ENCODE assay signal across 9 cellular contexts in the genomic region with DNA sequence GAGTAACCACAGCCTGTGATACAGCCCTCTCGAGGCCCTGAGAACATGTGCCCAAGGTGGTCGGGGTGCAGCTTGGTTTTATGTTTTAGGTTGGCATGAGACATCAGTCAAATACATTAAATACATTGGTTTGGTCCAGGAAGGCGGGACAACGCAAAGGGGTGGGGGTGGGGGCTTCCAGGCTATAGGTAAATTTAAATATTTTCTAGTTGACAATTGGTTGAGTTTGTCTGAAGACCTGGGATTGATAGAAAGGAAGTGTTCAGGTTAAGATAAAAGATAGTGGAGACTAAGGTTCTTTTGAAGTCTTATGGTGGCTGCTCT. TPM values are rescaled to one million over a fixed set of nuclear protein-coding genes. Genes with fewer than 3 reads are reported as not detected.
DNase-seq lines count a peak whose midpoint lies in the region; ATAC-seq and TF ChIP-seq lines count a peak whose summit lies in the region.
"Had no signal": no experiment of that assay in that cellular context is flagged by ENCODE, and none has a peak within 500 bp of the region (broad histone marks: within the 10 kb centered on the region; RNA-seq: fewer than 3 reads in every experiment).

No MANE protein-coding gene starts in this region.

- CTCF ChIA-PET in activated naive CD4-positive, alpha-beta T cell treated with anti-CD3 and anti-CD28 coated beads for 36 hours (lab: Charles Lee) = interaction anchor here (0.7 to 2.6 kb wide), 3 partner anchors 27 to 95 kb away, joined by 3 to 9 read pairs (median 6); no protein-coding TSS in a partner anchor

- peak overlapping the region; percentile 95 for H3K27ac Mint-ChIP-seq in T-helper 1 cell treated with Interleukin-12 subunit alpha and Interleukin-12 subunit beta and Interleukin-4 antibody, amounts not matched to agents 30 μg/mL and 1 μg/mL, for 36 hours
- H3K27ac Mint-ChIP-seq in activated naive CD4-positive, alpha-beta T cell treated with anti-CD3 and anti-CD28 coated beads for 36 hours = peak overlapping the region; percentile 97
- H3K27ac Mint-ChIP-seq in immature natural killer cell = peak overlapping the region; percentile 85 to 95 (median 92)

- in situ Hi-C loops in G401 (cut with HindIII; ENCODE audit: low sequenced_read_pairs) = no loop called here

- DNase-seq in T-helper 1 cell (no peak), immature natural killer cell (no peak), testis (no peak), G401 (ENCODE audit: low spot score) (no peak), adrenal gland (no peak)
- peak; percentile 53 for DNase-seq in activated naive CD4-positive, alpha-beta T cell treated with anti-CD3 and anti-CD28 coated beads for 36 hours

- H3K36me3 ChIP-seq in testis (ENCODE audit: low read depth, missing control alignments) = no peaks in the 10 kb centered on the region
- H3K36me3 ChIP-seq in adrenal gland (replicated peaks in 1 of 2) = peaks cover 0 to 13% of the 10 kb centered on the region in 2 donors

- WGBS in testis, 2 donors = 31 to 37% methylated on average over 4 of the region's 4 CpGs
- 32 to 49% (median 39%) methylated on average over 4 of the region's 4 CpGs for WGBS in adrenal gland, 4 donors

- H3K27ac ChIP-seq in testis = peak overlapping the region in 1 of 2 donors; percentile 99
- H3K27ac ChIP-seq in adrenal gland = peak overlapping the region in 2 of 5 donors; percentile 98 to 99

- peak overlapping the region; percentile 95 for H3K4me3 Mint-ChIP-seq in T-helper 1 cell treated with Interleukin-12 subunit alpha and Interleukin-12 subunit beta and Interleukin-4 antibody, amounts not matched to agents 30 μg/mL and 1 μg/mL, for 36 hours
- peak overlapping the region; percentile 89 for H3K4me3 Mint-ChIP-seq in activated naive CD4-positive, alpha-beta T cell treated with anti-CD3 and anti-CD28 coated beads for 36 hours
- peak overlapping the region; percentile 94 to 95 (median 94) for H3K4me3 Mint-ChIP-seq in immature natural killer cell

- TF ChIP-seq CTCF in testis (IDR thresholded peaks at IDR 0.05) = no peak
- no peak for TF ChIP-seq CTCF in adrenal gland (IDR thresholded peaks at IDR 0.05)

- H3K9me3 ChIP-seq in testis (no peaks in the 10 kb centered on the region), adrenal gland (replicated peaks in 1 of 3) (no peaks in the 10 kb centered on the region)

- no peak for ATAC-seq in HG02840 (IDR thresholded peaks at IDR 0.05; ENCODE audit: low FRiP score, unreplicated experiment)

- H3K4me1 ChIP-seq in testis (peaks cover 27% of the 10 kb centered on the region), adrenal gland (replicated peaks in 1 of 2) (peaks cover 22 to 41% of the 10 kb centered on the region in 2 donors)

- H3K9me3 Mint-ChIP-seq in T-helper 1 cell treated with Interleukin-12 subunit alpha and Interleukin-12 subunit beta and Interleukin-4 antibody, amounts not matched to agents 30 μg/mL and 1 μg/mL, for 36 hours = no peaks in the 10 kb centered on the region
- no peaks in the 10 kb centered on the region for H3K9me3 Mint-ChIP-seq in activated naive CD4-positive, alpha-beta T cell treated with anti-CD3 and anti-CD28 coated beads for 36 hours
- H3K9me3 Mint-ChIP-seq in immature natural killer cell = no peaks in the 10 kb centered on the region

- TF ChIP-seq POLR2A in testis (IDR thresholded peaks at IDR 0.05) = no peak
- no peak for TF ChIP-seq POLR2A in adrenal gland (IDR thresholded peaks at IDR 0.05)

- intact Hi-C loops in activated naive CD4-positive, alpha-beta T cell treated with anti-CD3 and anti-CD28 coated beads for 36 hours (cut with micrococcal nuclease) = loop anchor here (2.0 kb wide), 2 partner anchors 192 to 720 kb away; a partner anchor contains a TSS
- intact Hi-C loops in testis (cut with DNase I; ENCODE audit: low total_unique reads) = no loop called here
- intact Hi-C loops in adrenal gland (cut with DNase I) = no loop called here

- H3K27me3 ChIP-seq in testis (no peaks in the 10 kb centered on the region), adrenal gland (no peaks in the 10 kb centered on the region)

- H3K4me1 Mint-ChIP-seq in T-helper 1 cell treated with Interleukin-12 subunit alpha and Interleukin-12 subunit beta and Interleukin-4 antibody, amounts not matched to agents 30 μg/mL and 1 μg/mL, for 36 hours (ENCODE audit: low read depth) = peaks cover 42% of the 10 kb centered on the region
- H3K4me1 Mint-ChIP-seq in activated naive CD4-positive, alpha-beta T cell treated with anti-CD3 and anti-CD28 coated beads for 36 hours (ENCODE audit: low read depth) = peaks cover 53% of the 10 kb centered on the region
- H3K4me1 Mint-ChIP-seq in immature natural killer cell = peaks cover 48 to 61% of the 10 kb centered on the region in 2 donors

- H3K4me3 ChIP-seq in testis (peak overlapping the region; percentile 71 to 92), adrenal gland (peak overlapping the region in 1 of 4 donors; percentile 78)

- peaks cover 11% of the 10 kb centered on the region for H3K36me3 Mint-ChIP-seq in T-helper 1 cell treated with Interleukin-12 subunit alpha and Interleukin-12 subunit beta and Interleukin-4 antibody, amounts not matched to agents 30 μg/mL and 1 μg/mL, for 36 hours (ENCODE audit: low read depth)
- H3K36me3 Mint-ChIP-seq in activated naive CD4-positive, alpha-beta T cell treated with anti-CD3 and anti-CD28 coated beads for 36 hours (ENCODE audit: low read depth) = peaks cover 32% of the 10 kb centered on the region
- peaks cover 0 to 3% (median 0%) of the 10 kb centered on the region in 3 donors for H3K36me3 Mint-ChIP-seq in immature natural killer cell

- H3K27me3 Mint-ChIP-seq in T-helper 1 cell treated with Interleukin-12 subunit alpha and Interleukin-12 subunit beta and Interleukin-4 antibody, amounts not matched to agents 30 μg/mL and 1 μg/mL, for 36 hours (ENCODE audit: low read depth) = no peaks in the 10 kb centered on the region
- no peaks in the 10 kb centered on the region for H3K27me3 Mint-ChIP-seq in activated naive CD4-positive, alpha-beta T cell treated with anti-CD3 and anti-CD28 coated beads for 36 hours (ENCODE audit: low read depth)
- peaks cover 12 to 17% (median 12%) of the 10 kb centered on the region in 3 donors for H3K27me3 Mint-ChIP-seq in immature natural killer cell (ENCODE audit: low read depth in 3 of 3)

RNA-seq across cellular contexts. Expression of a gene that starts 1.2 kb away (rescaled TPM):
- total RNA-seq in activated naive CD4-positive, alpha-beta T cell treated with anti-CD3 and anti-CD28 coated beads for 36 hours = 1 to 10 TPM; 4.5 to 5.0 TPM
- 1 to 10 TPM in 2 of 3 donors, under 1 TPM in 1; 0.86 to 2.7 (median 1.5) TPM for polyA plus RNA-seq in immature natural killer cell
- total RNA-seq in testis = 10 to 100 TPM; 17.4 to 18.8 TPM
- 10.3 TPM for polyA plus RNA-seq in testis (ENCODE audit: insufficient read depth, low read depth, low replicate concordance)
- total RNA-seq in G401 (2014; rRNA removed; shearing (Covaris generic)) = 13.5 and 22.9 TPM in 2 replicates
- total RNA-seq in adrenal gland = 1 to 10 TPM; 3.6 to 8.4 (median 5.2) TPM
- polyA plus RNA-seq in adrenal gland = 1 to 10 TPM; 1.2 to 3.9 (median 2.0) TPM

RNA-seq across cellular contexts. Expression of a gene that starts 42.1 kb away (rescaled TPM):
- total RNA-seq in activated naive CD4-positive, alpha-beta T cell treated with anti-CD3 and anti-CD28 coated beads for 36 hours = not detected
- polyA plus RNA-seq in immature natural killer cell (not detected), testis (ENCODE audit: insufficient read depth, low read depth, low replicate concordance) (0.34 TPM), adrenal gland (under 1 TPM in 2 of 3 donors, not detected in 1; 0.40 to 0.47 TPM)
- total RNA-seq in testis (under 1 TPM; 0.55 to 0.62 TPM), adrenal gland (1 to 10 TPM in 1 of 8 donors, under 1 TPM in 1, not detected in 6; 0.38 to 2.2 TPM)
- 9.9 and 13.6 TPM in 2 replicates for total RNA-seq in G401 (2014; rRNA removed; shearing (Covaris generic))
- total RNA-seq: HT1080 had no signal
